Comparison of ENCODE assay signal across 1 cellular context in genomic region chr3:186966406-186966805, GRCh38.
TF ChIP-seq lines count a peak whose summit lies in the region.

No MANE protein-coding gene starts in this region.

TF ChIP-seq in H1, 55 proteins besides CTCF, POLR2A, EP300 and RAD21:
- TF ChIP-seq TAF7 (optimal IDR thresholded peaks at IDR 0.05; ENCODE audit: borderline replicate concordance, low read depth, low read length) (no peak), CHD2 (IDR thresholded peaks at IDR 0.05; ENCODE audit: low read length) (no peak), ASH2L (IDR thresholded peaks at IDR 0.05; ENCODE audit: low read length) (no peak), SAP30 (IDR thresholded peaks at IDR 0.05; ENCODE audit: insufficient read depth, insufficient replicate concordance, low read length) (no peak), CBX5 (IDR thresholded peaks at IDR 0.05; ENCODE audit: low read depth, low read length) (no peak), SP2 (IDR thresholded peaks at IDR 0.05; ENCODE audit: low read length) (no peak), USF2 (IDR thresholded peaks at IDR 0.05; ENCODE audit: low read length) (no peak), TBP (IDR thresholded peaks at IDR 0.05; ENCODE audit: low read depth, low read length) (no peak), PHF8 (conservative IDR thresholded peaks at IDR 0.05; ENCODE audit: low read depth, low read length) (no peak), HDAC2 (IDR thresholded peaks at IDR 0.05; ENCODE audit: borderline replicate concordance in 1 of 2, low read depth in 2 of 2, low read length in 2 of 2) (no peak), TAF1 (IDR thresholded peaks at IDR 0.05; ENCODE audit: low read depth, low read length) (no peak), SUZ12 (IDR thresholded peaks at IDR 0.05; ENCODE audit: low read length) (no peak)
- TF ChIP-seq, protein P1, sequence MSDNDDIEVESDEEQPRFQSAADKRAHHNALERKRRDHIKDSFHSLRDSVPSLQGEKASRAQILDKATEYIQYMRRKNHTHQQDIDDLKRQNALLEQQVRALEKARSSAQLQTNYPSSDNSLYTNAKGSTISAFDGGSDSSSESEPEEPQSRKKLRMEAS (IDR thresholded peaks at IDR 0.05), result no peak
